ENCODE assay signal across 19 cellular contexts in the genomic region with DNA sequence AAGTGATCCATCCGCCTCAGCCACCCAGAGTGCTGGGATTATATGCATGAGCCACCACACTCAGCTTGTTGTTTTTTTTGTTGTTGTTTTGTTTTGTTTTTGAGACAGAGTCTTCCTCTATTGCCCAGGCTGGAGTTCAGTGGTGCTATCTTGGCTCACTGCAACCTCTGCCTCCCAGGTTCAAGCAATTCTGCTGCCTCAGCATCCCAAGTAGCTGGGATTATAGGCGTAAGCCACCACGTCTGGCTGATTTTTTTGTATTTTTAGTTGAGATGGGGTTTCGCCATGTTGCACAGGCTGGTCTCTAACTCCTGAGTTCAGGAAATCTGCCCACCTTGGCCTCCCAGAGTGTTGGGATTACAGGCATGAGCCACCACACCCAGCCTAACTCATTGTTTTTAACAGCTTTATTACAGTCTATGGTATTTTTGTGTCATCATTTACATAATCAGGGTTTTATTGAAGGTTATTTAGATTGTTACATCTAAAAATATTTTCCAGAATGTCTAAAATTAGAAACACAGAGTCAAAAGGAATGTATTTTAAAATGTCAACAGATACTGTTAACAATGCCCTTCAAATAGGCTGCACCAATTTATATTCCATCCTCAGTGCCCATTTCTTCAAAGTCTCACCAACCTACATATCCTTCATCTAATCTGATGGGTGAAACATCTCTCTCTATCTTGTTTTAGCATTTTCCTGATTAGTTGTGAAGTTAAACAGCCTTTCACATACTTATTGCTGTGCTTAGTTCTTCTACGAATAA. TPM values are rescaled to one million over a fixed set of nuclear protein-coding genes. Genes with fewer than 3 reads are reported as not detected.
DNase-seq lines count a peak whose midpoint lies in the region; ATAC-seq, FAIRE-seq and TF ChIP-seq lines count a peak whose summit lies in the region.
"Had no signal": no experiment of that assay in that cellular context is flagged by ENCODE, and none has a peak within 500 bp of the region (broad histone marks: within the 10 kb centered on the region; RNA-seq: fewer than 3 reads in every experiment).

No MANE protein-coding gene starts in this region.

- H3K27ac ChIP-seq in right atrium auricular region (no peak overlapping the region), K562 (ENCODE audit: extremely low read depth, low read depth, low read length) (no peak overlapping the region)
- H3K27ac ChIP-seq: BLaER1 treated with 17β-estradiol and CSF1 and Interleukin-3, amounts not matched to agents 10 nM and 100 nM had no signal

- TF ChIP-seq CTCF in right atrium auricular region (IDR thresholded peaks at IDR 0.05) (no peak), HFFc6 (IDR thresholded peaks at IDR 0.05) (no peak), K562 (IDR thresholded peaks at IDR 0.05 in 2 of 3, conservative IDR thresholded peaks at IDR 0.05 in 1 of 3; ENCODE audit: insufficient read depth in 2 of 3, low read depth in 1 of 3, low read length in 3 of 3) (no peak)

- H2AFZ ChIP-seq in K562 (ENCODE audit: low read depth, low read length): no peak overlapping the region

- no peaks in the 10 kb centered on the region; the same call in 1 of the 2 replicates for H3K36me3 Mint-ChIP-seq in HFFc6 (ENCODE audit: low read depth)

- peaks cover 9% of the 10 kb centered on the region for H3K4me1 Mint-ChIP-seq in HFFc6 (ENCODE audit: low read depth)
- H3K4me1 Mint-ChIP-seq: H9 had no signal

- no peak for FAIRE-seq in K562 (lab: Jason Lieb, UNC)
- FAIRE-seq: GM12891, GM19239, H1, HepG2 had no signal

- H3K9ac ChIP-seq in K562 (ENCODE audit: insufficient read depth in 1 of 2, low read depth in 2 of 2, low read length in 2 of 2): no peak overlapping the region; a peak in 1 of 4 replicates
- H3K9ac ChIP-seq: BLaER1 treated with 17β-estradiol and CSF1 and Interleukin-3, amounts not matched to agents 10 nM and 100 nM had no signal

- H3K36me3 ChIP-seq in right atrium auricular region (no peaks in the 10 kb centered on the region), K562 (ENCODE audit: control insufficient read depth, insufficient read depth, low read length) (no peaks in the 10 kb centered on the region)

- POLR2A ChIA-PET in K562 (lab: Yijun Ruan, JAX): interaction anchor here (1.0 to 1.4 kb wide), 3 partner anchors 10 to 17 kb away, joined by 3 to 4 read pairs (median 4); no protein-coding TSS in a partner anchor

- H3K4me3 ChIP-seq in right atrium auricular region (no peak overlapping the region), K562 (no peak overlapping the region)
- H3K4me3 ChIP-seq: BLaER1 treated with 17β-estradiol and CSF1 and Interleukin-3, amounts not matched to agents 10 nM and 100 nM had no signal

- H3K9me1 ChIP-seq in K562 (ENCODE audit: control insufficient read depth, insufficient read depth, low read length): no peaks in the 10 kb centered on the region

- TF ChIP-seq RAD21 in K562 (CRISPR knock-in tag; conservative IDR thresholded peaks at IDR 0.05 in 1 of 2, IDR thresholded peaks at IDR 0.05 in 1 of 2): no peak

- no TSS peak for BruUV-seq in K562 (replicated peaks; lab: Mats Ljungman, UMichigan)

- H3K27ac Mint-ChIP-seq in HFFc6: peak overlapping the region; percentile 36; the same call in 1 of the 2 replicates
- H3K27ac Mint-ChIP-seq: CD8-positive, alpha-beta T cell; H9 had no signal

- no peak overlapping the region for H3K4me2 ChIP-seq in K562 (ENCODE audit: insufficient read depth, low read length)
- H3K4me2 ChIP-seq: BLaER1 treated with 17β-estradiol and CSF1 and Interleukin-3, amounts not matched to agents 10 nM and 100 nM had no signal

- H3K9me3 ChIP-seq in right atrium auricular region (no peaks in the 10 kb centered on the region), K562 (replicated peaks; ENCODE audit: control insufficient read depth, insufficient read depth, low read depth, low read length) (no peaks in the 10 kb centered on the region)
- H3K9me3 ChIP-seq: BLaER1 treated with 17β-estradiol and CSF1 and Interleukin-3, amounts not matched to agents 10 nM and 100 nM had no signal

- no peak for TF ChIP-seq POLR2A in K562 (conservative IDR thresholded peaks at IDR 0.05)

- H3K4me1 ChIP-seq in right atrium auricular region: no peaks in the 10 kb centered on the region
- no peaks in the 10 kb centered on the region for H3K4me1 ChIP-seq in K562 (replicated peaks in 1 of 2; ENCODE audit: control insufficient read depth in 2 of 2, insufficient read depth in 2 of 2, low read length in 2 of 2)
- H3K4me1 ChIP-seq: BLaER1 treated with 17β-estradiol and CSF1 and Interleukin-3, amounts not matched to agents 10 nM and 100 nM had no signal

- H4K20me1 ChIP-seq in K562 (replicated peaks; ENCODE audit: control insufficient read depth, insufficient read depth, low read length): no peaks in the 10 kb centered on the region
- H4K20me1 ChIP-seq: BLaER1 treated with 17β-estradiol and CSF1 and Interleukin-3, amounts not matched to agents 10 nM and 100 nM had no signal

- H3K9me3 Mint-ChIP-seq in HFFc6: no peaks in the 10 kb centered on the region
- H3K9me3 Mint-ChIP-seq: CD8-positive, alpha-beta T cell; H9 had no signal

- WGBS in K562 (ENCODE audit: insufficient coverage, low coverage, missing lambda C conversion rate): 67% methylated on average over 5 of the region's 5 CpGs

- H3K27me3 ChIP-seq in right atrium auricular region (no peaks in the 10 kb centered on the region), K562 (ENCODE audit: control insufficient read depth in 2 of 2, insufficient read depth in 2 of 2, low read length in 2 of 2) (no peaks in the 10 kb centered on the region)
- H3K27me3 ChIP-seq: BLaER1 treated with 17β-estradiol and CSF1 and Interleukin-3, amounts not matched to agents 10 nM and 100 nM had no signal

- intact Hi-C loops in left ventricle myocardium superior (cut with micrococcal nuclease) (no loop called here), K562 (cut with micrococcal nuclease) (loop anchor here (5.0 kb wide), 1 partner anchor 66 kb away; no protein-coding TSS in a partner anchor)

- ATAC-seq in left ventricle myocardium superior (peak; percentile 40), K562 (no peak)
- ATAC-seq: CD8-positive, alpha-beta T cell; HepG2 had no signal

- H3K4me3 Mint-ChIP-seq in HFFc6: no peak overlapping the region
- H3K4me3 Mint-ChIP-seq: CD8-positive, alpha-beta T cell; H9 had no signal

- H3K79me2 ChIP-seq in K562 (ENCODE audit: control insufficient read depth, insufficient read depth, low read length): no peaks in the 10 kb centered on the region

- CTCF ChIA-PET in K562 (lab: Yijun Ruan, JAX; ENCODE audit: low intra/inter-chr PET ratio): no interaction called here

- no peak for DNase-seq in left ventricle myocardium superior
- DNase-seq in right atrium auricular region (ENCODE audit: low spot score): no peak
- DNase-seq in HFFc6: no peak
- DNase-seq in K562 (ENCODE audit: extremely low read depth in 1 of 4, low spot score in 3 of 4): no peak
- no peak for DNase-seq in dermis blood vessel endothelial cell
- DNase-seq in MV-4-11 (lab: John Stamatoyannopoulos, UW): no peak
- DNase-seq in activated CD4-positive, alpha-beta T cell treated with anti-CD3 and anti-CD28 coated beads, Interleukin-2, amount 50 U/mL, for 1 hour: no peak
- DNase-seq: Calu3; CD8-positive, alpha-beta T cell; DMS79 treated with DMSO at 0.1 percent for 48 hours; EL; H9 had no signal

- no peaks in the 10 kb centered on the region for H3K27me3 Mint-ChIP-seq in HFFc6 (ENCODE audit: insufficient read depth)

- in situ Hi-C loops in K562 (cut with MboI): no loop called here

- TF ChIP-seq EP300 in K562 (IDR thresholded peaks at IDR 0.05; ENCODE audit: low read length): no peak

RNA-seq across cellular contexts. Expression of a gene that starts 18.6 kb away (rescaled TPM):
- total RNA-seq in left ventricle myocardium superior: 12.4 TPM
- 1 to 10 TPM; 5.6 to 7.2 TPM for total RNA-seq in right atrium auricular region
- total RNA-seq in HFFc6 (2021; fragmentation: NEBNext Ultra II Directional; extraction: Animal tissue kit (Norgen Biotek cat#: 25700)): 10 to 100 TPM; 12.9 to 15.4 (median 14.9) TPM
- 4.8 and 16.7 TPM in 2 replicates for total RNA-seq in K562 (2011; cell fraction: chromatin; rRNA removed; ENCODE audit: low replicate concordance)
- 1.2 and 3.0 TPM in 2 replicates for total RNA-seq in K562 (2011; cell fraction: nucleolus; rRNA removed)
- total RNA-seq in K562 (2011; cell fraction: nucleoplasm; rRNA removed): 2.9 and 6.9 TPM in 2 replicates
- 2.6 and 4.1 TPM in 2 replicates for total RNA-seq in K562 (2014; rRNA removed)
- total RNA-seq in K562 (2014; rRNA removed; fragmentation: Illumina TruSeq; extraction: Trizol): 7.2 and 8.3 TPM in 2 replicates
- total RNA-seq in K562 (2015; rRNA removed; fragmentation: Illumina TruSeq; extraction: Trizol): 7.6 and 9.4 TPM in 2 replicates
- total RNA-seq in K562 (2021): 5.1 and 7.1 TPM in 2 replicates
- polyA plus RNA-seq in K562 (2011; rRNA removed): 3.5 and 5.3 TPM in 2 replicates
- 0.97 and 1.3 TPM in 2 replicates for polyA plus RNA-seq in K562 (2011; cell fraction: cytosol; rRNA removed)
- polyA plus RNA-seq in K562 (2011; cell fraction: nucleus; rRNA removed): 2.2 and 2.6 TPM in 2 replicates
- 1.8 and 3.3 TPM in 2 replicates for polyA plus RNA-seq in K562 (2012)
- polyA plus RNA-seq in K562 (2014; fragmentation: Illumina TruSeq; extraction: Trizol): 4.5 and 6.0 TPM in 2 replicates
- 1 to 10 TPM; 1.5 TPM for polyA plus RNA-seq in K562 (2014; fragmentation: Nextera tagmentation; extraction: Ambion mirVana)
- polyA plus RNA-seq in K562 (2014; rRNA removed): 5.4 and 7.8 TPM in 2 replicates
- polyA minus RNA-seq in K562 (2011; rRNA and poly(A)+ RNA removed): 9.3 and 10.6 TPM in 2 replicates
- polyA minus RNA-seq in K562 (2011; cell fraction: cytosol; rRNA and poly(A)+ RNA removed): 1.9 and 4.0 TPM in 2 replicates
- polyA minus RNA-seq in K562 (2011; cell fraction: nucleus; rRNA and poly(A)+ RNA removed): 3.6 and 4.4 TPM in 2 replicates
- total RNA-seq in dermis blood vessel endothelial cell: 7.0 and 9.4 TPM in 2 replicates

RNA-seq across cellular contexts. Expression of a gene that starts 28.5 kb away (rescaled TPM):
- total RNA-seq in left ventricle myocardium superior (0.10 TPM), right atrium auricular region (not detected), K562 (2014; rRNA removed) (0.05 TPM in 1 of 2 replicates, not detected in the other), K562 (2014; rRNA removed; fragmentation: Illumina TruSeq; extraction: Trizol) (not detected in 2 replicates), K562 (2015; rRNA removed; fragmentation: Illumina TruSeq; extraction: Trizol) (not detected in 2 replicates), K562 (2021) (0.18 TPM in 1 of 2 replicates, not detected in the other), dermis blood vessel endothelial cell (0.34 and 0.51 TPM in 2 replicates)
- total RNA-seq in HFFc6 (2021; fragmentation: NEBNext Ultra II Directional; extraction: Animal tissue kit (Norgen Biotek cat#: 25700)): not detected
- total RNA-seq in K562 (2011; cell fraction: chromatin; rRNA removed; ENCODE audit: low replicate concordance): not detected in 2 replicates
- not detected in 2 replicates for total RNA-seq in K562 (2011; cell fraction: nucleolus; rRNA removed)
- total RNA-seq in K562 (2011; cell fraction: nucleoplasm; rRNA removed): 0.23 TPM in 1 of 2 replicates, not detected in the other
- polyA plus RNA-seq in K562 (2011; rRNA removed) (0.05 and 0.06 TPM in 2 replicates), K562 (2014; fragmentation: Illumina TruSeq; extraction: Trizol) (0.06 TPM in 1 of 2 replicates, not detected in the other), K562 (2014; fragmentation: Nextera tagmentation; extraction: Ambion mirVana) (1 to 10 TPM; 1.6 to 1.7 TPM), K562 (2014; rRNA removed) (not detected in 2 replicates)
- 0.06 and 0.13 TPM in 2 replicates for polyA plus RNA-seq in K562 (2011; cell fraction: cytosol; rRNA removed)
- 0.36 and 1.1 TPM in 2 replicates for polyA plus RNA-seq in K562 (2011; cell fraction: nucleus; rRNA removed)
- 1.4 and 11.1 TPM in 2 replicates for polyA plus RNA-seq in K562 (2012)
- not detected in 2 replicates for polyA minus RNA-seq in K562 (2011; rRNA and poly(A)+ RNA removed)
- polyA minus RNA-seq in K562 (2011; cell fraction: cytosol; rRNA and poly(A)+ RNA removed): not detected in 2 replicates
- polyA minus RNA-seq in K562 (2011; cell fraction: nucleus; rRNA and poly(A)+ RNA removed): 0.54 TPM in 1 of 2 replicates, not detected in the other
- total RNA-seq: HepG2 had no signal
- polyA plus RNA-seq: AG04450, HepG2 had no signal

RNA-seq across cellular contexts. Expression of a gene that starts 44.9 kb away (rescaled TPM):
- total RNA-seq in left ventricle myocardium superior (not detected), right atrium auricular region (not detected), K562 (2014; rRNA removed) (not detected in 2 replicates), K562 (2014; rRNA removed; fragmentation: Illumina TruSeq; extraction: Trizol) (not detected in 2 replicates), K562 (2015; rRNA removed; fragmentation: Illumina TruSeq; extraction: Trizol) (not detected in 2 replicates), K562 (2021) (not detected in 2 replicates), dermis blood vessel endothelial cell (not detected in 2 replicates)
- not detected for total RNA-seq in HFFc6 (2021; fragmentation: NEBNext Ultra II Directional; extraction: Animal tissue kit (Norgen Biotek cat#: 25700))
- not detected in 2 replicates for total RNA-seq in K562 (2011; cell fraction: chromatin; rRNA removed; ENCODE audit: low replicate concordance)
- not detected in 2 replicates for total RNA-seq in K562 (2011; cell fraction: nucleolus; rRNA removed)
- not detected in 2 replicates for total RNA-seq in K562 (2011; cell fraction: nucleoplasm; rRNA removed)
- polyA plus RNA-seq in K562 (2011; rRNA removed) (not detected in 2 replicates), K562 (2014; fragmentation: Illumina TruSeq; extraction: Trizol) (not detected in 2 replicates), K562 (2014; fragmentation: Nextera tagmentation; extraction: Ambion mirVana) (under 1 TPM; 0.22 to 0.62 TPM), K562 (2014; rRNA removed) (not detected in 2 replicates)
- 0.49 TPM in 1 of 2 replicates, not detected in the other for polyA plus RNA-seq in K562 (2011; cell fraction: cytosol; rRNA removed)
- not detected in 2 replicates for polyA plus RNA-seq in K562 (2011; cell fraction: nucleus; rRNA removed)
- not detected in 2 replicates for polyA plus RNA-seq in K562 (2012)
- not detected in 2 replicates for polyA minus RNA-seq in K562 (2011; rRNA and poly(A)+ RNA removed)
- polyA minus RNA-seq in K562 (2011; cell fraction: cytosol; rRNA and poly(A)+ RNA removed): not detected in 2 replicates
- not detected in 2 replicates for polyA minus RNA-seq in K562 (2011; cell fraction: nucleus; rRNA and poly(A)+ RNA removed)
- total RNA-seq: Calu3; CD8-positive, alpha-beta T cell; G401; H1; H9; HepG2 had no signal
- polyA plus RNA-seq: AG04450, H1, HepG2 had no signal

RNA-seq across cellular contexts. Expression of a gene that starts 58.3 kb away (rescaled TPM):
- total RNA-seq in left ventricle myocardium superior (30.4 TPM), right atrium auricular region (10 to 100 TPM; 21.1 to 24.8 TPM), K562 (2014; rRNA removed) (92.0 and 109 TPM in 2 replicates), K562 (2014; rRNA removed; fragmentation: Illumina TruSeq; extraction: Trizol) (68.2 and 79.3 TPM in 2 replicates), K562 (2015; rRNA removed; fragmentation: Illumina TruSeq; extraction: Trizol) (101 TPM in 2 replicates), K562 (2021) (131 and 137 TPM in 2 replicates), dermis blood vessel endothelial cell (61.3 and 67.4 TPM in 2 replicates)
- 10 to 100 TPM; 53.9 to 67.1 (median 59.2) TPM for total RNA-seq in HFFc6 (2021; fragmentation: NEBNext Ultra II Directional; extraction: Animal tissue kit (Norgen Biotek cat#: 25700))
- total RNA-seq in K562 (2011; cell fraction: chromatin; rRNA removed; ENCODE audit: low replicate concordance): 136 and 205 TPM in 2 replicates
- total RNA-seq in K562 (2011; cell fraction: nucleolus; rRNA removed): 103 and 109 TPM in 2 replicates
- 115 and 139 TPM in 2 replicates for total RNA-seq in K562 (2011; cell fraction: nucleoplasm; rRNA removed)
- polyA plus RNA-seq in K562 (2011; rRNA removed) (121 and 149 TPM in 2 replicates), K562 (2014; fragmentation: Illumina TruSeq; extraction: Trizol) (113 and 142 TPM in 2 replicates), K562 (2014; fragmentation: Nextera tagmentation; extraction: Ambion mirVana) (10 to 100 TPM; 19.3 to 21.0 TPM), K562 (2014; rRNA removed) (129 and 143 TPM in 2 replicates)
- 72.8 and 87.1 TPM in 2 replicates for polyA plus RNA-seq in K562 (2011; cell fraction: cytosol; rRNA removed)
- 578 and 627 TPM in 2 replicates for polyA plus RNA-seq in K562 (2011; cell fraction: nucleus; rRNA removed)
- 143 and 180 TPM in 2 replicates for polyA plus RNA-seq in K562 (2012)
- 67.6 and 68.1 TPM in 2 replicates for polyA minus RNA-seq in K562 (2011; rRNA and poly(A)+ RNA removed)
- polyA minus RNA-seq in K562 (2011; cell fraction: cytosol; rRNA and poly(A)+ RNA removed): 32.1 and 40.2 TPM in 2 replicates
- 85.5 and 131 TPM in 2 replicates for polyA minus RNA-seq in K562 (2011; cell fraction: nucleus; rRNA and poly(A)+ RNA removed)
